Comparison of ENCODE assay signal across 17 cellular contexts in genomic region chr18:36758001-36758400, GRCh38.
"Had no signal": no experiment of that assay in that cellular context is flagged by ENCODE, and none has a peak within 500 bp of the region (broad histone marks: within the 10 kb centered on the region; RNA-seq: fewer than 3 reads in every experiment).

No MANE protein-coding gene starts in this region.

- H3K4me3 ChIP-seq: dorsolateral prefrontal cortex, gastrocnemius medialis, heart left ventricle, left ventricle myocardium inferior, sigmoid colon, spleen, thoracic aorta, upper lobe of left lung had no signal

- DNase-seq: activated CD4-positive, CD25-positive, alpha-beta regulatory T cell treated with anti-CD3 and anti-CD28 coated beads, Interleukin-2, amount 50 U/mL, for 72 hours; activated CD8-positive, alpha-beta memory T cell treated with anti-CD3 and anti-CD28 coated beads for 24 hours; activated effector memory CD4-positive, alpha-beta T cell treated with anti-CD3 and anti-CD28 coated beads, Interleukin-2, amount 50 U/mL, for 16 hours; activated T-cell treated with anti-CD3 and anti-CD28 coated beads, Interleukin-2, amount 50 U/mL, for 72 hours; dorsolateral prefrontal cortex; gastrocnemius medialis; left ventricle myocardium inferior; occipital lobe; sigmoid colon; spleen; stimulated activated CD4-positive, alpha-beta T cell treated with anti-CD3 and anti-CD28 coated beads, Interleukin-4, amount 100 ng/mL, for 4 hours; T1000 had no signal

- ATAC-seq: activated naive CD4-positive, alpha-beta T cell treated with anti-CD3 and anti-CD28 coated beads, Interleukin-2, amount 50 U/mL, for 72 hours; activated T-cell treated with anti-CD3 and anti-CD28 coated beads, Interleukin-2, amount 50 U/mL, for 72 hours; gastrocnemius medialis; stimulated activated memory B cell treated with anti-CD40 and anti-IgM and Interleukin-4, amounts not matched to agents 10 μg/mL and 1 μg/mL and 100 μg/mL, for 72 hours had no signal
